16 cellular contexts compared by ENCODE assay signal in the genomic region with DNA sequence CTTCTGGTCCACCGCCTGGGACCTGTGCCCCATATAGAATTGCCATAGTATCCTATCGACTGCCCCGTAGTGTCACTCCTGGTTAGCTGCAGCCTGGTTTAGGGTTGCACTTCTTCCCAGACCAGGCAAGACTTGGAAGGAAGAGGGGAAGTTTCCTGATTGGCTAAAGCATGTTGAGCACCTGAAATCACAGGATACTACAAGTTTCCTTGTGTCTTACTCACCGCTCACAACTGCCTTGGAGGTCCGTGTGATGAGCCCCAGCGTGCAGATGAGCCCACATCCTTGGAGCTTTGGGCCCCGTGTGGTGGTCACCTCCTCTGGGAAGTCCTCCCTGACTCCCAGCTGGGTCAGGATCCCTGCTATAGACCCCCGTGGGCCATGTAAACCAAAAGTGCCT.
"Had no signal": no experiment of that assay in that cellular context is flagged by ENCODE, and none has a peak within 500 bp of the region (broad histone marks: within the 10 kb centered on the region; RNA-seq: fewer than 3 reads in every experiment).

No MANE protein-coding gene starts in this region.

- H3K27ac Mint-ChIP-seq: activated CD8-positive, alpha-beta T cell treated with anti-CD3 and anti-CD28 coated beads, Interleukin-2, amount 10 ng/mL, durations not matched to agents 7 days and 5 days; activated naive CD4-positive, alpha-beta T cell treated with anti-CD3 and anti-CD28 coated beads, Interleukin-2, amount 50 U/mL, for 24 hours; natural killer cell treated with Interleukin-12 subunit alpha and Interleukin-12 subunit beta and Interleukin-15 and Interleukin-18, amount 100 ng/mL, for 72 hours; T-helper 17 cell had no signal

- H3K27me3 ChIP-seq: colonic mucosa, left lung had no signal

- ATAC-seq: activated CD8-positive, alpha-beta T cell treated with anti-CD3 and anti-CD28 coated beads, Interleukin-2, amount 10 ng/mL, durations not matched to agents 7 days and 5 days; left lung; natural killer cell treated with Interleukin-12 subunit alpha and Interleukin-12 subunit beta and Interleukin-15 and Interleukin-18, amount 100 ng/mL, for 72 hours; psoas muscle; sciatic nerve; T-helper 17 cell had no signal

- H3K36me3 Mint-ChIP-seq: activated naive CD4-positive, alpha-beta T cell treated with anti-CD3 and anti-CD28 coated beads, Interleukin-2, amount 50 U/mL, for 24 hours; natural killer cell treated with Interleukin-12 subunit alpha and Interleukin-12 subunit beta and Interleukin-15 and Interleukin-18, amount 100 ng/mL, for 72 hours had no signal

- H3K27me3 Mint-ChIP-seq: activated naive CD4-positive, alpha-beta T cell treated with anti-CD3 and anti-CD28 coated beads, Interleukin-2, amount 50 U/mL, for 24 hours; natural killer cell treated with Interleukin-12 subunit alpha and Interleukin-12 subunit beta and Interleukin-15 and Interleukin-18, amount 100 ng/mL, for 72 hours; T-helper 17 cell had no signal

- DNase-seq: activated CD4-positive, alpha-beta T cell treated with anti-CD3 and anti-CD28 coated beads for 4 hours; activated CD8-positive, alpha-beta memory T cell treated with anti-CD3 and anti-CD28 coated beads, Interleukin-2, amount 50 U/mL, for 4 hours; activated CD8-positive, alpha-beta T cell treated with anti-CD3 and anti-CD28 coated beads, Interleukin-2, amount 10 ng/mL, durations not matched to agents 7 days and 5 days; activated effector memory CD4-positive, alpha-beta T cell treated with anti-CD3 and anti-CD28 coated beads, Interleukin-2, amount 50 U/mL, for 16 hours; activated T-cell treated with anti-CD3 and anti-CD28 coated beads, Interleukin-2, amount 50 U/mL, for 48 hours; central memory CD4-positive, alpha-beta T cell; colonic mucosa; islet precursor cell; left lung; psoas muscle; stimulated activated CD4-positive, alpha-beta T cell treated with anti-CD3 and anti-CD28 coated beads, Interleukin-1b, Interleukin-23, amount 100 ng/mL, for 48 hours; T-helper 17 cell had no signal

- H3K4me1 Mint-ChIP-seq: activated naive CD4-positive, alpha-beta T cell treated with anti-CD3 and anti-CD28 coated beads, Interleukin-2, amount 50 U/mL, for 24 hours; T-helper 17 cell had no signal

- H3K9me3 Mint-ChIP-seq: activated naive CD4-positive, alpha-beta T cell treated with anti-CD3 and anti-CD28 coated beads, Interleukin-2, amount 50 U/mL, for 24 hours; natural killer cell treated with Interleukin-12 subunit alpha and Interleukin-12 subunit beta and Interleukin-15 and Interleukin-18, amount 100 ng/mL, for 72 hours had no signal

- H3K36me3 ChIP-seq: colonic mucosa, left lung, thoracic aorta had no signal

- H3K4me3 Mint-ChIP-seq: activated CD8-positive, alpha-beta T cell treated with anti-CD3 and anti-CD28 coated beads, Interleukin-2, amount 10 ng/mL, durations not matched to agents 7 days and 5 days; activated naive CD4-positive, alpha-beta T cell treated with anti-CD3 and anti-CD28 coated beads, Interleukin-2, amount 50 U/mL, for 24 hours; natural killer cell treated with Interleukin-12 subunit alpha and Interleukin-12 subunit beta and Interleukin-15 and Interleukin-18, amount 100 ng/mL, for 72 hours; T-helper 17 cell had no signal

- H3K4me3 ChIP-seq: colonic mucosa, left lung, psoas muscle, thoracic aorta had no signal

- H3K9me3 ChIP-seq: colonic mucosa, left lung, psoas muscle, thoracic aorta had no signal

- H3K27ac ChIP-seq: colonic mucosa, left lung, psoas muscle, thoracic aorta had no signal
